In the genomic region with DNA sequence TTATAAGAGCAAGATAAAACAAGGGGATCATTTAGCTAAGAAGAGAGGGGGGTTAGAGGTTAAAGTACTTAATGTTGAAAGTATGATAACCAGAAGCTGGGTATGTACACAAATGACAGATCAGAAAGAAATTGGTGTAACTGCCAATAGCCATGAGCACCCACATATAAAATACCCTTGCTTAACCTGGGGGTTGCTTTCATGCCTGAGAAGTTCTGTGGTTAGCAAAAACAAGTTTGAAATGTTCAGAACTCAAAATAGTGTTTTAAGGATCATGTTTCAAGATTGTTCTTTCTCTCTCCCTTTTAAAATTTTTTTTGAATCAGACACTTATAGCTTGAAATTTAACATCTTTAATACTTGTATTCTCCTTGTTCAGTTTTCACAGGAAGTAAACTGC, we compare ENCODE assay signal across 16 cellular contexts.
"Had no signal": no experiment of that assay in that cellular context is flagged by ENCODE, and none has a peak within 500 bp of the region (broad histone marks: within the 10 kb centered on the region; RNA-seq: fewer than 3 reads in every experiment).

No MANE protein-coding gene starts in this region.

- H3K4me3 ChIP-seq: body of pancreas, left lung, tibial artery, uterus had no signal

- ATAC-seq: body of pancreas; left lung; stimulated activated effector memory CD8-positive, alpha-beta T cell treated with anti-CD3 and anti-CD28 coated beads, Interleukin-12 subunit alpha, Interleukin-12 subunit beta, amount 100 ng/mL, for 72 hours had no signal

- DNase-seq: activated B cell treated with CpG ODN at 0.5 μM for 24 hours; activated CD4-positive, alpha-beta T cell treated with anti-CD3 and anti-CD28 coated beads, Interleukin-2, amount 10 ng/mL, durations not matched to agents 24 days and 14 days; activated naive CD4-positive, alpha-beta T cell treated with anti-CD3 and anti-CD28 coated beads for 36 hours; body of pancreas; cerebellar nuclear complex; dermis blood vessel endothelial cell; endodermal cell; erythroblast; head of caudate nucleus; left lung; mesenchymal stem cell; nephron progenitor cell; T-helper 2 cell; tibial artery; uterus had no signal
